ENCODE assay signal across 1 cellular context in the genomic region with DNA sequence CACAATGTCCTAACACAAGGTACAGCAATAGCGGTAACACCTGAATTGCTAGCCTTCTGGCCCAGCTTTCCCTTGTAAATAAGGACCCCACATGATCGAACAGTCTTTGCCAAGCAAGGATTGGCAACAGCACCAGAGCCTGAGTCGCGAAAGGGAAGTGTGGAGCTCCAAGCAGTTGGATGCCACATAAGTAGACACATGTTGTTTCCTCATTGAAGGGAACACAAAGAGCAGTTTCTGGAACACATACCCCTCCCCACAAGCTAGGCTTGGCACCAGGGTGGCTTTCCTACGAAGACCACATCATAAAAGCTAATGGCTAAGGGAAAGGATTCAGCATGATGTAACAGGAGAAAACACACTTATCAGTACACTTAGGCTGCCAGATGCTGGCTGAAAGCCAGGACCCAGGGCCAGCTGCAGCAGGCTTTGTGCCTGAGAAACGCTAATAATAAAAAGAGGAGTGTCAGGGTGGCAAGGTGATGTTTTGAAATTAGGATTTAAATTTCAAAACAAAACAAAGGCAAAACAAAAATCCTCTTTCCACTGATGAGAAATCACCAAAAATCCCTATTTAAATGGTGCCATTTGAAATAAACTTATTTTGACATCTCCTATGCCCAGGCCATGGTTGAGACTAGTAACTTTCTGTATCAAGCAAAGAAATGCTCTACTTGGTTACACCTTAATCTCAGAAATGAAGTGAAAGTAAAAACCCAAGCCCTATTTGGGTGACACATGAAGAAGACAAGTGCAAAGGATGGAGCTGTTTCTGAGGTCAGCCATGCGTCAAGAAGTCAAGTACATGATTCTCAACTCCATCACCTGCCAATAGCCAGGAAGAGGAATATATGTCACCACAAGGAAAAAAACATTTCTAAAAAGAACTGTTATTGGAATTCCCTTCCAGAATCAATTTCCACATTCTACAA.
A peak's percentile ranks its signal among the peaks of the same experiment; 100 is the strongest.
TF ChIP-seq lines count a peak whose summit lies in the region.

No MANE protein-coding gene starts in this region.

TF ChIP-seq in K562, 482 proteins besides CTCF, POLR2A, EP300 and RAD21 (continued from another document and continues in another):
- TF ChIP-seq, protein P1, sequence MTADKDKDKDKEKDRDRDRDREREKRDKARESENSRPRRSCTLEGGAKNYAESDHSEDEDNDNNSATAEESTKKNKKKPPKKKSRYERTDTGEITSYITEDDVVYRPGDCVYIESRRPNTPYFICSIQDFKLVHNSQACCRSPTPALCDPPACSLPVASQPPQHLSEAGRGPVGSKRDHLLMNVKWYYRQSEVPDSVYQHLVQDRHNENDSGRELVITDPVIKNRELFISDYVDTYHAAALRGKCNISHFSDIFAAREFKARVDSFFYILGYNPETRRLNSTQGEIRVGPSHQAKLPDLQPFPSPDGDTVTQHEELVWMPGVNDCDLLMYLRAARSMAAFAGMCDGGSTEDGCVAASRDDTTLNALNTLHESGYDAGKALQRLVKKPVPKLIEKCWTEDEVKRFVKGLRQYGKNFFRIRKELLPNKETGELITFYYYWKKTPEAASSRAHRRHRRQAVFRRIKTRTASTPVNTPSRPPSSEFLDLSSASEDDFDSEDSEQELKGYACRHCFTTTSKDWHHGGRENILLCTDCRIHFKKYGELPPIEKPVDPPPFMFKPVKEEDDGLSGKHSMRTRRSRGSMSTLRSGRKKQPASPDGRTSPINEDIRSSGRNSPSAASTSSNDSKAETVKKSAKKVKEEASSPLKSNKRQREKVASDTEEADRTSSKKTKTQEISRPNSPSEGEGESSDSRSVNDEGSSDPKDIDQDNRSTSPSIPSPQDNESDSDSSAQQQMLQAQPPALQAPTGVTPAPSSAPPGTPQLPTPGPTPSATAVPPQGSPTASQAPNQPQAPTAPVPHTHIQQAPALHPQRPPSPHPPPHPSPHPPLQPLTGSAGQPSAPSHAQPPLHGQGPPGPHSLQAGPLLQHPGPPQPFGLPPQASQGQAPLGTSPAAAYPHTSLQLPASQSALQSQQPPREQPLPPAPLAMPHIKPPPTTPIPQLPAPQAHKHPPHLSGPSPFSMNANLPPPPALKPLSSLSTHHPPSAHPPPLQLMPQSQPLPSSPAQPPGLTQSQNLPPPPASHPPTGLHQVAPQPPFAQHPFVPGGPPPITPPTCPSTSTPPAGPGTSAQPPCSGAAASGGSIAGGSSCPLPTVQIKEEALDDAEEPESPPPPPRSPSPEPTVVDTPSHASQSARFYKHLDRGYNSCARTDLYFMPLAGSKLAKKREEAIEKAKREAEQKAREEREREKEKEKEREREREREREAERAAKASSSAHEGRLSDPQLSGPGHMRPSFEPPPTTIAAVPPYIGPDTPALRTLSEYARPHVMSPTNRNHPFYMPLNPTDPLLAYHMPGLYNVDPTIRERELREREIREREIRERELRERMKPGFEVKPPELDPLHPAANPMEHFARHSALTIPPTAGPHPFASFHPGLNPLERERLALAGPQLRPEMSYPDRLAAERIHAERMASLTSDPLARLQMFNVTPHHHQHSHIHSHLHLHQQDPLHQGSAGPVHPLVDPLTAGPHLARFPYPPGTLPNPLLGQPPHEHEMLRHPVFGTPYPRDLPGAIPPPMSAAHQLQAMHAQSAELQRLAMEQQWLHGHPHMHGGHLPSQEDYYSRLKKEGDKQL (CRISPR knock-in tag; IDR thresholded peaks at IDR 0.05; ENCODE audit: borderline replicate concordance): no peak
- TF ChIP-seq TEAD2 (tag; IDR thresholded peaks at IDR 0.05) (peak; percentile 81), GATAD2B (IDR thresholded peaks at IDR 0.05; ENCODE audit: borderline replicate concordance) (no peak), ZNF184 (CRISPR knock-in tag; IDR thresholded peaks at IDR 0.05) (peak; percentile 97), ZNF668 (CRISPR knock-in tag; IDR thresholded peaks at IDR 0.05) (peak; percentile 81; the same call in 1 of the 2 replicates), SAFB2 (IDR thresholded peaks at IDR 0.05; ENCODE audit: borderline replicate concordance, low read depth, low read length, severe bottlenecking) (no peak), SLC30A9 (CRISPR knock-in tag; IDR thresholded peaks at IDR 0.05) (no peak), MAZ (CRISPR knock-in tag; conservative IDR thresholded peaks at IDR 0.05 in 1 of 2, IDR thresholded peaks at IDR 0.05 in 1 of 2) (peak; percentile 60 to 76; a peak in 2 of 4 replicates), CHD4 (IDR thresholded peaks at IDR 0.05; ENCODE audit: insufficient read depth, insufficient replicate concordance, low read depth, low read length, poor library complexity, severe bottlenecking) (no peak), PRMT5 (CRISPR knock-in tag; IDR thresholded peaks at IDR 0.05) (no peak), SMAD3 (CRISPR knock-in tag; conservative IDR thresholded peaks at IDR 0.05) (peak; percentile 96), ESRRB (CRISPR knock-in tag; IDR thresholded peaks at IDR 0.05; ENCODE audit: borderline replicate concordance) (no peak), NCOA4 (IDR thresholded peaks at IDR 0.05; ENCODE audit: partially characterized antibody) (no peak), C11orf30 (IDR thresholded peaks at IDR 0.05; ENCODE audit: low read depth) (no peak), HCFC1 (IDR thresholded peaks at IDR 0.05; ENCODE audit: low read depth, low read length) (peak; percentile 34; the same call in 1 of the 2 replicates), ZNF24 (IDR thresholded peaks at IDR 0.05) (peak; percentile 41; the same call in 1 of the 2 replicates), PTRF (tag; IDR thresholded peaks at IDR 0.05) (peak; percentile 79; the same call in 1 of the 2 replicates), PHF21A (IDR thresholded peaks at IDR 0.05; ENCODE audit: borderline replicate concordance, low read depth) (no peak), PCBP2 (IDR thresholded peaks at IDR 0.05; ENCODE audit: low read depth, low read length, poor library complexity, severe bottlenecking) (no peak), NCOA6 (IDR thresholded peaks at IDR 0.05) (no peak), ZNF75A (CRISPR knock-in tag; IDR thresholded peaks at IDR 0.05) (peak; percentile 14; the same call in 1 of the 2 replicates), CBFA2T3 (IDR thresholded peaks at IDR 0.05) (peak; percentile 92), TAF1 (IDR thresholded peaks at IDR 0.05; ENCODE audit: control insufficient read depth, extremely low read depth, insufficient read depth, low read length, severe bottlenecking) (no peak), L3MBTL2 (IDR thresholded peaks at IDR 0.05) (peak; percentile 90), ZNF274 (IDR thresholded peaks at IDR 0.05; ENCODE audit: borderline replicate concordance, low read depth, low read length) (no peak), TAF7 (tag; IDR thresholded peaks at IDR 0.05) (peak; percentile 57), ZNF583 (CRISPR knock-in tag; IDR thresholded peaks at IDR 0.05) (no peak; the same call in none of the 2 replicates), NFE2L1 (tag; IDR thresholded peaks at IDR 0.05; ENCODE audit: borderline replicate concordance, low read depth) (no peak), RBM17 (IDR thresholded peaks at IDR 0.05; ENCODE audit: borderline replicate concordance, low read depth, low read length) (no peak), ZNF232 (CRISPR knock-in tag; IDR thresholded peaks at IDR 0.05) (no peak), SIN3B (IDR thresholded peaks at IDR 0.05; ENCODE audit: low read depth) (no peak), KLF16 (IDR thresholded peaks at IDR 0.05) (peak; percentile 89), ZNF778 (CRISPR knock-in tag; IDR thresholded peaks at IDR 0.05) (no peak), ZNF282 (CRISPR knock-in tag; IDR thresholded peaks at IDR 0.05) (no peak), CTBP1 (IDR thresholded peaks at IDR 0.05; ENCODE audit: borderline replicate concordance) (peak; percentile 85; the same call in 1 of the 2 replicates), PHF8 (IDR thresholded peaks at IDR 0.05; ENCODE audit: borderline replicate concordance, low read length) (no peak), ZNF561 (CRISPR knock-in tag; conservative IDR thresholded peaks at IDR 0.05) (no peak)
- TF ChIP-seq, protein P2, sequence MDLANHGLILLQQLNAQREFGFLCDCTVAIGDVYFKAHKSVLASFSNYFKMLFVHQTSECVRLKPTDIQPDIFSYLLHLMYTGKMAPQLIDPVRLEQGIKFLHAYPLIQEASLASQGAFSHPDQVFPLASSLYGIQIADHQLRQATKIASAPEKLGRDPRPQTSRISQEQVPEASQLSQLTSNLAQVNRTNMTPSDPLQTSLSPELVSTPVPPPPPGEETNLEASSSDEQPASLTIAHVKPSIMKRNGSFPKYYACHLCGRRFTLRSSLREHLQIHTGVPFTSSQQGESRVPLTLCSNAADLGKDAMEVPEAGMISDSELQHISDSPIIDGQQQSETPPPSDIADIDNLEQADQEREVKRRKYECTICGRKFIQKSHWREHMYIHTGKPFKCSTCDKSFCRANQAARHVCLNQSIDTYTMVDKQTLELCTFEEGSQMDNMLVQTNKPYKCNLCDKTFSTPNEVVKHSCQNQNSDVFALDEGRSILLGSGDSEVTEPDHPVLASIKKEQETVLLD (IDR thresholded peaks at IDR 0.05): peak; percentile 61; the same call in 1 of the 2 replicates
- TF ChIP-seq, protein P3, sequence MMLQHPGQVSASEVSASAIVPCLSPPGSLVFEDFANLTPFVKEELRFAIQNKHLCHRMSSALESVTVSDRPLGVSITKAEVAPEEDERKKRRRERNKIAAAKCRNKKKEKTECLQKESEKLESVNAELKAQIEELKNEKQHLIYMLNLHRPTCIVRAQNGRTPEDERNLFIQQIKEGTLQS (IDR thresholded peaks at IDR 0.05): peak; percentile 95
- TF ChIP-seq, protein P3 (CRISPR knock-in tag; conservative IDR thresholded peaks at IDR 0.05): peak; percentile 55; the same call in 1 of the 2 replicates
- TF ChIP-seq, protein P4, sequence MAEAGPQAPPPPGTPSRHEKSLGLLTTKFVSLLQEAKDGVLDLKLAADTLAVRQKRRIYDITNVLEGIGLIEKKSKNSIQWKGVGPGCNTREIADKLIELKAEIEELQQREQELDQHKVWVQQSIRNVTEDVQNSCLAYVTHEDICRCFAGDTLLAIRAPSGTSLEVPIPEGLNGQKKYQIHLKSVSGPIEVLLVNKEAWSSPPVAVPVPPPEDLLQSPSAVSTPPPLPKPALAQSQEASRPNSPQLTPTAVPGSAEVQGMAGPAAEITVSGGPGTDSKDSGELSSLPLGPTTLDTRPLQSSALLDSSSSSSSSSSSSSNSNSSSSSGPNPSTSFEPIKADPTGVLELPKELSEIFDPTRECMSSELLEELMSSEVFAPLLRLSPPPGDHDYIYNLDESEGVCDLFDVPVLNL (CRISPR knock-in tag; IDR thresholded peaks at IDR 0.05; ENCODE audit: low read depth): no peak
- TF ChIP-seq, protein P5, sequence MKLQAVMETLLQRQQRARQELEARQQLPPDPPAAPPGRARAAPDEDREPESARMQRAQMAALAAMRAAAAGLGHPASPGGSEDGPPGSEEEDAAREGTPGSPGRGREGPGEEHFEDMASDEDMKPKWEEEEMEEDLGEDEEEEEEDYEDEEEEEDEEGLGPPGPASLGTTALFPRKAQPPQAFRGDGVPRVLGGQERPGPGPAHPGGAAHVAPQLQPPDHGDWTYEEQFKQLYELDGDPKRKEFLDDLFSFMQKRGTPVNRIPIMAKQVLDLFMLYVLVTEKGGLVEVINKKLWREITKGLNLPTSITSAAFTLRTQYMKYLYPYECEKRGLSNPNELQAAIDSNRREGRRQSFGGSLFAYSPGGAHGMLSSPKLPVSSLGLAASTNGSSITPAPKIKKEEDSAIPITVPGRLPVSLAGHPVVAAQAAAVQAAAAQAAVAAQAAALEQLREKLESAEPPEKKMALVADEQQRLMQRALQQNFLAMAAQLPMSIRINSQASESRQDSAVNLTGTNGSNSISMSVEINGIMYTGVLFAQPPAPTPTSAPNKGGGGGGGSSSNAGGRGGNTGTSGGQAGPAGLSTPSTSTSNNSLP (IDR thresholded peaks at IDR 0.05; ENCODE audit: borderline replicate concordance, low read depth, low read length): peak; percentile 35; the same call in 1 of the 2 replicates
- TF ChIP-seq, protein P6, sequence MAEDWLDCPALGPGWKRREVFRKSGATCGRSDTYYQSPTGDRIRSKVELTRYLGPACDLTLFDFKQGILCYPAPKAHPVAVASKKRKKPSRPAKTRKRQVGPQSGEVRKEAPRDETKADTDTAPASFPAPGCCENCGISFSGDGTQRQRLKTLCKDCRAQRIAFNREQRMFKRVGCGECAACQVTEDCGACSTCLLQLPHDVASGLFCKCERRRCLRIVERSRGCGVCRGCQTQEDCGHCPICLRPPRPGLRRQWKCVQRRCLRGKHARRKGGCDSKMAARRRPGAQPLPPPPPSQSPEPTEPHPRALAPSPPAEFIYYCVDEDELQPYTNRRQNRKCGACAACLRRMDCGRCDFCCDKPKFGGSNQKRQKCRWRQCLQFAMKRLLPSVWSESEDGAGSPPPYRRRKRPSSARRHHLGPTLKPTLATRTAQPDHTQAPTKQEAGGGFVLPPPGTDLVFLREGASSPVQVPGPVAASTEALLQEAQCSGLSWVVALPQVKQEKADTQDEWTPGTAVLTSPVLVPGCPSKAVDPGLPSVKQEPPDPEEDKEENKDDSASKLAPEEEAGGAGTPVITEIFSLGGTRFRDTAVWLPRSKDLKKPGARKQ (CRISPR knock-in tag; IDR thresholded peaks at IDR 0.05): 0 out of 2 replicates have a peak, but pooled peaks have one; percentile 47
- TF ChIP-seq, protein P7, sequence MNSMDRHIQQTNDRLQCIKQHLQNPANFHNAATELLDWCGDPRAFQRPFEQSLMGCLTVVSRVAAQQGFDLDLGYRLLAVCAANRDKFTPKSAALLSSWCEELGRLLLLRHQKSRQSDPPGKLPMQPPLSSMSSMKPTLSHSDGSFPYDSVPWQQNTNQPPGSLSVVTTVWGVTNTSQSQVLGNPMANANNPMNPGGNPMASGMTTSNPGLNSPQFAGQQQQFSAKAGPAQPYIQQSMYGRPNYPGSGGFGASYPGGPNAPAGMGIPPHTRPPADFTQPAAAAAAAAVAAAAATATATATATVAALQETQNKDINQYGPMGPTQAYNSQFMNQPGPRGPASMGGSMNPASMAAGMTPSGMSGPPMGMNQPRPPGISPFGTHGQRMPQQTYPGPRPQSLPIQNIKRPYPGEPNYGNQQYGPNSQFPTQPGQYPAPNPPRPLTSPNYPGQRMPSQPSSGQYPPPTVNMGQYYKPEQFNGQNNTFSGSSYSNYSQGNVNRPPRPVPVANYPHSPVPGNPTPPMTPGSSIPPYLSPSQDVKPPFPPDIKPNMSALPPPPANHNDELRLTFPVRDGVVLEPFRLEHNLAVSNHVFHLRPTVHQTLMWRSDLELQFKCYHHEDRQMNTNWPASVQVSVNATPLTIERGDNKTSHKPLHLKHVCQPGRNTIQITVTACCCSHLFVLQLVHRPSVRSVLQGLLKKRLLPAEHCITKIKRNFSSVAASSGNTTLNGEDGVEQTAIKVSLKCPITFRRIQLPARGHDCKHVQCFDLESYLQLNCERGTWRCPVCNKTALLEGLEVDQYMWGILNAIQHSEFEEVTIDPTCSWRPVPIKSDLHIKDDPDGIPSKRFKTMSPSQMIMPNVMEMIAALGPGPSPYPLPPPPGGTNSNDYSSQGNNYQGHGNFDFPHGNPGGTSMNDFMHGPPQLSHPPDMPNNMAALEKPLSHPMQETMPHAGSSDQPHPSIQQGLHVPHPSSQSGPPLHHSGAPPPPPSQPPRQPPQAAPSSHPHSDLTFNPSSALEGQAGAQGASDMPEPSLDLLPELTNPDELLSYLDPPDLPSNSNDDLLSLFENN (IDR thresholded peaks at IDR 0.05; ENCODE audit: low read depth in 2 of 2, low read length in 2 of 2): peak in 1 of 2 experiments; percentile 88; a peak in 1 of 4 replicates
- TF ChIP-seq, protein P8, sequence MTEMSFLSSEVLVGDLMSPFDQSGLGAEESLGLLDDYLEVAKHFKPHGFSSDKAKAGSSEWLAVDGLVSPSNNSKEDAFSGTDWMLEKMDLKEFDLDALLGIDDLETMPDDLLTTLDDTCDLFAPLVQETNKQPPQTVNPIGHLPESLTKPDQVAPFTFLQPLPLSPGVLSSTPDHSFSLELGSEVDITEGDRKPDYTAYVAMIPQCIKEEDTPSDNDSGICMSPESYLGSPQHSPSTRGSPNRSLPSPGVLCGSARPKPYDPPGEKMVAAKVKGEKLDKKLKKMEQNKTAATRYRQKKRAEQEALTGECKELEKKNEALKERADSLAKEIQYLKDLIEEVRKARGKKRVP (CRISPR knock-in tag; IDR thresholded peaks at IDR 0.05): peak; percentile 97
